In genomic region chr7:102281785-102282184, GRCh38 we compare ENCODE assay signal across 2 cellular contexts.
TF ChIP-seq lines count a peak whose summit lies in the region.

No MANE protein-coding gene starts in this region.

TF ChIP-seq in IMR-90, 13 proteins besides CTCF, POLR2A, EP300 and RAD21:
- TF ChIP-seq BHLHE40 (IDR thresholded peaks at IDR 0.05; ENCODE audit: low read depth, low read length) (no peak), NFE2L2 (IDR thresholded peaks at IDR 0.05; ENCODE audit: low read depth, low read length) (no peak), USF2 (IDR thresholded peaks at IDR 0.05; ENCODE audit: low read depth, low read length) (no peak), CHD1 (IDR thresholded peaks at IDR 0.05; ENCODE audit: low read depth, low read length) (no peak), MAZ (IDR thresholded peaks at IDR 0.05; ENCODE audit: borderline replicate concordance, low read depth, low read length) (no peak), MXI1 (IDR thresholded peaks at IDR 0.05; ENCODE audit: borderline replicate concordance, low read depth, low read length) (no peak), SMC3 (IDR thresholded peaks at IDR 0.05; ENCODE audit: low read depth, low read length) (no peak), RFX5 (IDR thresholded peaks at IDR 0.05; ENCODE audit: low read depth, low read length) (no peak), MAFK (IDR thresholded peaks at IDR 0.05; ENCODE audit: low read depth, low read length) (no peak), ELK1 (IDR thresholded peaks at IDR 0.05; ENCODE audit: borderline replicate concordance, low read depth, low read length) (no peak), CEBPB (IDR thresholded peaks at IDR 0.05; ENCODE audit: low read depth, low read length) (no peak), RCOR1 (IDR thresholded peaks at IDR 0.05; ENCODE audit: insufficient replicate concordance, low read length) (no peak), FOS (IDR thresholded peaks at IDR 0.05; ENCODE audit: low read depth, low read length) (no peak)

TF ChIP-seq in K562, 482 proteins besides CTCF, POLR2A, EP300 and RAD21:
- TF ChIP-seq SMC3 (conservative IDR thresholded peaks at IDR 0.05; ENCODE audit: insufficient read depth, low read depth, low read length) (no peak), CREB1 (IDR thresholded peaks at IDR 0.05) (no peak), CREB1 (CRISPR knock-in tag; IDR thresholded peaks at IDR 0.05) (0 out of 2 replicates have a peak, but pooled peaks have one; percentile 23), PCBP1 (IDR thresholded peaks at IDR 0.05; ENCODE audit: low read depth, low read length, poor library complexity, severe bottlenecking) (peak; percentile 3)
